In the genomic region with DNA sequence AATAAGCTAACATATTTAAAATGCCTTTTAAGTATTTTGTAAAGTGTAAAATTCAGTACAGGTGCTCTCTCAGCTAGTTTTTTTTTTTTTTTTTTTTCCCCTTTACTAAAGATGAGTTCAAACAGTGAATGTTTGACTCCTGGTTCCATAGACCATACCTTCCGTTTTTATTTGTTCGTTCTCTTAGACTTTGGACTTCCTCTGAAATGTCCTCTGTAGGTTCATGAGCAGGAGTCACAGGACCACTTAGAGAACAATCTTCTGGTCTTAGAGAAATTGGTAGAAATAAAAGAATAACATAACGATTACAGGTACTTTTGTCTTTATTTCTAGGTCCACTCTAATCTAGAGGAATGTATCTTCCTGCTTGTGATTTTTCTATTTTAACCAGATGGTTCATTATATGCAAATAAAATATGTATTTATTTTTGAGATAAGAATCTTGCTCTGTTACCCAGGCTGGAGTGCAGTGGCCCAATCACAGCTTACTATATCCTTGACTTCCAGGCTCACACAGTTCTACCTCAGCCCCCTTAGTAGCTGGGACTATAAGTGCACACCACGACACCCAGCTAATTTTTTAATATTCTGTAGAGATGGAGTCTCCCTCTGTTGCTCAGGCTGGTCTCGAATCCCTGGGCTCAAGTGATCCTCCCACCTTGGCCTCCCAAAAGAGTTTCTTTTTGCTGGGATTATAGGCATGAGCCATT, we compare ENCODE assay signal across 1 cellular context.
TF ChIP-seq lines count a peak whose summit lies in the region.

No MANE protein-coding gene starts in this region.

TF ChIP-seq in HepG2, 621 proteins besides CTCF, POLR2A, EP300 and RAD21 (continues in another document):
- TF ChIP-seq, protein P1, sequence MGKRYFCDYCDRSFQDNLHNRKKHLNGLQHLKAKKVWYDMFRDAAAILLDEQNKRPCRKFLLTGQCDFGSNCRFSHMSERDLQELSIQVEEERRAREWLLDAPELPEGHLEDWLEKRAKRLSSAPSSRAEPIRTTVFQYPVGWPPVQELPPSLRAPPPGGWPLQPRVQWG (CRISPR knock-in tag; IDR thresholded peaks at IDR 0.05; ENCODE audit: borderline replicate concordance, low read depth) = no peak
- TF ChIP-seq TBP (CRISPR knock-in tag; IDR thresholded peaks at IDR 0.05) (no peak), HMG20B (CRISPR knock-in tag; conservative IDR thresholded peaks at IDR 0.05) (no peak), AGO2 (optimal IDR thresholded peaks at IDR 0.05; ENCODE audit: low read depth, low read length) (no peak), ZMYM4 (CRISPR knock-in tag; IDR thresholded peaks at IDR 0.05) (0 out of 2 replicates have a peak, but pooled peaks have one; percentile 37), BRD4 (CRISPR knock-in tag; IDR thresholded peaks at IDR 0.05) (no peak), SNRNP70 (IDR thresholded peaks at IDR 0.05; ENCODE audit: low read depth, low read length) (no peak), TOPORS (CRISPR knock-in tag; IDR thresholded peaks at IDR 0.05) (no peak), NFYC (CRISPR knock-in tag; IDR thresholded peaks at IDR 0.05) (no peak), TGIF2 (CRISPR knock-in tag; IDR thresholded peaks at IDR 0.05) (no peak), HNRNPL (IDR thresholded peaks at IDR 0.05; ENCODE audit: low read depth, low read length) (no peak), PAX8 (CRISPR knock-in tag; IDR thresholded peaks at IDR 0.05; ENCODE audit: borderline replicate concordance) (no peak), ZNF776 (CRISPR knock-in tag; IDR thresholded peaks at IDR 0.05) (no peak), RBM22 (optimal IDR thresholded peaks at IDR 0.05; ENCODE audit: low read length) (no peak), ZNF577 (CRISPR knock-in tag; IDR thresholded peaks at IDR 0.05; ENCODE audit: borderline replicate concordance, low read depth) (no peak), ZNF441 (CRISPR knock-in tag; IDR thresholded peaks at IDR 0.05; ENCODE audit: borderline replicate concordance) (no peak), AHR (CRISPR knock-in tag; IDR thresholded peaks at IDR 0.05) (no peak), SP4 (CRISPR knock-in tag; IDR thresholded peaks at IDR 0.05) (no peak), HMG20A (CRISPR knock-in tag; IDR thresholded peaks at IDR 0.05; ENCODE audit: borderline replicate concordance) (peak; percentile 62), KLF13 (CRISPR knock-in tag; IDR thresholded peaks at IDR 0.05) (no peak), ETV5 (CRISPR knock-in tag; IDR thresholded peaks at IDR 0.05; ENCODE audit: borderline replicate concordance) (peak; percentile 72; the same call in 1 of the 2 replicates), KMT2A (CRISPR knock-in tag; IDR thresholded peaks at IDR 0.05) (no peak), FOXJ3 (CRISPR knock-in tag; IDR thresholded peaks at IDR 0.05; ENCODE audit: borderline replicate concordance) (peak; percentile 26; the same call in 1 of the 2 replicates), MTF2 (CRISPR knock-in tag; IDR thresholded peaks at IDR 0.05; ENCODE audit: borderline replicate concordance) (no peak), ZNF614 (CRISPR knock-in tag; IDR thresholded peaks at IDR 0.05; ENCODE audit: borderline replicate concordance) (0 out of 2 replicates have a peak, but pooled peaks have one; percentile 43), ZNF460 (CRISPR knock-in tag; IDR thresholded peaks at IDR 0.05; ENCODE audit: borderline replicate concordance) (no peak), TAF15 (IDR thresholded peaks at IDR 0.05; ENCODE audit: low read depth, low read length, poor library complexity, severe bottlenecking) (no peak), TBX3 (IDR thresholded peaks at IDR 0.05; ENCODE audit: borderline replicate concordance) (no peak), FOXP1 (IDR thresholded peaks at IDR 0.05) (no peak), FOXP1 (CRISPR knock-in tag; IDR thresholded peaks at IDR 0.05) (0 out of 2 replicates have a peak, but pooled peaks have one; percentile 33), ELF4 (CRISPR knock-in tag; IDR thresholded peaks at IDR 0.05; ENCODE audit: borderline replicate concordance) (no peak), ZNF672 (CRISPR knock-in tag; IDR thresholded peaks at IDR 0.05) (no peak), ZNF530 (CRISPR knock-in tag; IDR thresholded peaks at IDR 0.05; ENCODE audit: low read depth) (no peak), ARID2 (CRISPR knock-in tag; IDR thresholded peaks at IDR 0.05; ENCODE audit: borderline replicate concordance) (no peak)
- TF ChIP-seq, protein P2, sequence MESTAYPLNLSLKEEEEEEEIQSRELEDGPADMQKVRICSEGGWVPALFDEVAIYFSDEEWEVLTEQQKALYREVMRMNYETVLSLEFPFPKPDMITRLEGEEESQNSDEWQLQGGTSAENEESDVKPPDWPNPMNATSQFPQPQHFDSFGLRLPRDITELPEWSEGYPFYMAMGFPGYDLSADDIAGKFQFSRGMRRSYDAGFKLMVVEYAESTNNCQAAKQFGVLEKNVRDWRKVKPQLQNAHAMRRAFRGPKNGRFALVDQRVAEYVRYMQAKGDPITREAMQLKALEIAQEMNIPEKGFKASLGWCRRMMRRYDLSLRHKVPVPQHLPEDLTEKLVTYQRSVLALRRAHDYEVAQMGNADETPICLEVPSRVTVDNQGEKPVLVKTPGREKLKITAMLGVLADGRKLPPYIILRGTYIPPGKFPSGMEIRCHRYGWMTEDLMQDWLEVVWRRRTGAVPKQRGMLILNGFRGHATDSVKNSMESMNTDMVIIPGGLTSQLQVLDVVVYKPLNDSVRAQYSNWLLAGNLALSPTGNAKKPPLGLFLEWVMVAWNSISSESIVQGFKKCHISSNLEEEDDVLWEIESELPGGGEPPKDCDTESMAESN (CRISPR knock-in tag; conservative IDR thresholded peaks at IDR 0.05) = no peak
- TF ChIP-seq, protein P3, sequence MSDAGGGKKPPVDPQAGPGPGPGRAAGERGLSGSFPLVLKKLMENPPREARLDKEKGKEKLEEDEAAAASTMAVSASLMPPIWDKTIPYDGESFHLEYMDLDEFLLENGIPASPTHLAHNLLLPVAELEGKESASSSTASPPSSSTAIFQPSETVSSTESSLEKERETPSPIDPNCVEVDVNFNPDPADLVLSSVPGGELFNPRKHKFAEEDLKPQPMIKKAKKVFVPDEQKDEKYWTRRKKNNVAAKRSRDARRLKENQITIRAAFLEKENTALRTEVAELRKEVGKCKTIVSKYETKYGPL (CRISPR knock-in tag; IDR thresholded peaks at IDR 0.05) = no peak
- TF ChIP-seq, protein P4, sequence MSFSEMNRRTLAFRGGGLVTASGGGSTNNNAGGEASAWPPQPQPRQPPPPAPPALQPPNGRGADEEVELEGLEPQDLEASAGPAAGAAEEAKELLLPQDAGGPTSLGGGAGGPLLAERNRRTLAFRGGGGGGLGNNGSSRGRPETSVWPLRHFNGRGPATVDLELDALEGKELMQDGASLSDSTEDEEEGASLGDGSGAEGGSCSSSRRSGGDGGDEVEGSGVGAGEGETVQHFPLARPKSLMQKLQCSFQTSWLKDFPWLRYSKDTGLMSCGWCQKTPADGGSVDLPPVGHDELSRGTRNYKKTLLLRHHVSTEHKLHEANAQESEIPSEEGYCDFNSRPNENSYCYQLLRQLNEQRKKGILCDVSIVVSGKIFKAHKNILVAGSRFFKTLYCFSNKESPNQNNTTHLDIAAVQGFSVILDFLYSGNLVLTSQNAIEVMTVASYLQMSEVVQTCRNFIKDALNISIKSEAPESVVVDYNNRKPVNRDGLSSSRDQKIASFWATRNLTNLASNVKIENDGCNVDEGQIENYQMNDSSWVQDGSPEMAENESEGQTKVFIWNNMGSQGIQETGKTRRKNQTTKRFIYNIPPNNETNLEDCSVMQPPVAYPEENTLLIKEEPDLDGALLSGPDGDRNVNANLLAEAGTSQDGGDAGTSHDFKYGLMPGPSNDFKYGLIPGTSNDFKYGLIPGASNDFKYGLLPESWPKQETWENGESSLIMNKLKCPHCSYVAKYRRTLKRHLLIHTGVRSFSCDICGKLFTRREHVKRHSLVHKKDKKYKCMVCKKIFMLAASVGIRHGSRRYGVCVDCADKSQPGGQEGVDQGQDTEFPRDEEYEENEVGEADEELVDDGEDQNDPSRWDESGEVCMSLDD (CRISPR knock-in tag; IDR thresholded peaks at IDR 0.05; ENCODE audit: borderline replicate concordance) = no peak
- TF ChIP-seq, protein P5, sequence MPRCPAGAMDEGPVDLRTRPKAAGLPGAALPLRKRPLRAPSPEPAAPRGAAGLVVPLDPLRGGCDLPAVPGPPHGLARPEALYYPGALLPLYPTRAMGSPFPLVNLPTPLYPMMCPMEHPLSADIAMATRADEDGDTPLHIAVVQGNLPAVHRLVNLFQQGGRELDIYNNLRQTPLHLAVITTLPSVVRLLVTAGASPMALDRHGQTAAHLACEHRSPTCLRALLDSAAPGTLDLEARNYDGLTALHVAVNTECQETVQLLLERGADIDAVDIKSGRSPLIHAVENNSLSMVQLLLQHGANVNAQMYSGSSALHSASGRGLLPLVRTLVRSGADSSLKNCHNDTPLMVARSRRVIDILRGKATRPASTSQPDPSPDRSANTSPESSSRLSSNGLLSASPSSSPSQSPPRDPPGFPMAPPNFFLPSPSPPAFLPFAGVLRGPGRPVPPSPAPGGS (CRISPR knock-in tag; IDR thresholded peaks at IDR 0.05) = no peak
- TF ChIP-seq, protein P6, sequence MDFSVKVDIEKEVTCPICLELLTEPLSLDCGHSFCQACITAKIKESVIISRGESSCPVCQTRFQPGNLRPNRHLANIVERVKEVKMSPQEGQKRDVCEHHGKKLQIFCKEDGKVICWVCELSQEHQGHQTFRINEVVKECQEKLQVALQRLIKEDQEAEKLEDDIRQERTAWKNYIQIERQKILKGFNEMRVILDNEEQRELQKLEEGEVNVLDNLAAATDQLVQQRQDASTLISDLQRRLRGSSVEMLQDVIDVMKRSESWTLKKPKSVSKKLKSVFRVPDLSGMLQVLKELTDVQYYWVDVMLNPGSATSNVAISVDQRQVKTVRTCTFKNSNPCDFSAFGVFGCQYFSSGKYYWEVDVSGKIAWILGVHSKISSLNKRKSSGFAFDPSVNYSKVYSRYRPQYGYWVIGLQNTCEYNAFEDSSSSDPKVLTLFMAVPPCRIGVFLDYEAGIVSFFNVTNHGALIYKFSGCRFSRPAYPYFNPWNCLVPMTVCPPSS (IDR thresholded peaks at IDR 0.05) = no peak
- TF ChIP-seq, protein P7, sequence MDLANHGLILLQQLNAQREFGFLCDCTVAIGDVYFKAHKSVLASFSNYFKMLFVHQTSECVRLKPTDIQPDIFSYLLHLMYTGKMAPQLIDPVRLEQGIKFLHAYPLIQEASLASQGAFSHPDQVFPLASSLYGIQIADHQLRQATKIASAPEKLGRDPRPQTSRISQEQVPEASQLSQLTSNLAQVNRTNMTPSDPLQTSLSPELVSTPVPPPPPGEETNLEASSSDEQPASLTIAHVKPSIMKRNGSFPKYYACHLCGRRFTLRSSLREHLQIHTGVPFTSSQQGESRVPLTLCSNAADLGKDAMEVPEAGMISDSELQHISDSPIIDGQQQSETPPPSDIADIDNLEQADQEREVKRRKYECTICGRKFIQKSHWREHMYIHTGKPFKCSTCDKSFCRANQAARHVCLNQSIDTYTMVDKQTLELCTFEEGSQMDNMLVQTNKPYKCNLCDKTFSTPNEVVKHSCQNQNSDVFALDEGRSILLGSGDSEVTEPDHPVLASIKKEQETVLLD (CRISPR knock-in tag; IDR thresholded peaks at IDR 0.05; ENCODE audit: low read depth) = no peak
- TF ChIP-seq, protein P8, sequence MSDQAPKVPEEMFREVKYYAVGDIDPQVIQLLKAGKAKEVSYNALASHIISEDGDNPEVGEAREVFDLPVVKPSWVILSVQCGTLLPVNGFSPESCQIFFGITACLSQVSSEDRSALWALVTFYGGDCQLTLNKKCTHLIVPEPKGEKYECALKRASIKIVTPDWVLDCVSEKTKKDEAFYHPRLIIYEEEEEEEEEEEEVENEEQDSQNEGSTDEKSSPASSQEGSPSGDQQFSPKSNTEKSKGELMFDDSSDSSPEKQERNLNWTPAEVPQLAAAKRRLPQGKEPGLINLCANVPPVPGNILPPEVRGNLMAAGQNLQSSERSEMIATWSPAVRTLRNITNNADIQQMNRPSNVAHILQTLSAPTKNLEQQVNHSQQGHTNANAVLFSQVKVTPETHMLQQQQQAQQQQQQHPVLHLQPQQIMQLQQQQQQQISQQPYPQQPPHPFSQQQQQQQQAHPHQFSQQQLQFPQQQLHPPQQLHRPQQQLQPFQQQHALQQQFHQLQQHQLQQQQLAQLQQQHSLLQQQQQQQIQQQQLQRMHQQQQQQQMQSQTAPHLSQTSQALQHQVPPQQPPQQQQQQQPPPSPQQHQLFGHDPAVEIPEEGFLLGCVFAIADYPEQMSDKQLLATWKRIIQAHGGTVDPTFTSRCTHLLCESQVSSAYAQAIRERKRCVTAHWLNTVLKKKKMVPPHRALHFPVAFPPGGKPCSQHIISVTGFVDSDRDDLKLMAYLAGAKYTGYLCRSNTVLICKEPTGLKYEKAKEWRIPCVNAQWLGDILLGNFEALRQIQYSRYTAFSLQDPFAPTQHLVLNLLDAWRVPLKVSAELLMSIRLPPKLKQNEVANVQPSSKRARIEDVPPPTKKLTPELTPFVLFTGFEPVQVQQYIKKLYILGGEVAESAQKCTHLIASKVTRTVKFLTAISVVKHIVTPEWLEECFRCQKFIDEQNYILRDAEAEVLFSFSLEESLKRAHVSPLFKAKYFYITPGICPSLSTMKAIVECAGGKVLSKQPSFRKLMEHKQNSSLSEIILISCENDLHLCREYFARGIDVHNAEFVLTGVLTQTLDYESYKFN (CRISPR knock-in tag; conservative IDR thresholded peaks at IDR 0.05) = peak; percentile 97
- TF ChIP-seq, protein P9, sequence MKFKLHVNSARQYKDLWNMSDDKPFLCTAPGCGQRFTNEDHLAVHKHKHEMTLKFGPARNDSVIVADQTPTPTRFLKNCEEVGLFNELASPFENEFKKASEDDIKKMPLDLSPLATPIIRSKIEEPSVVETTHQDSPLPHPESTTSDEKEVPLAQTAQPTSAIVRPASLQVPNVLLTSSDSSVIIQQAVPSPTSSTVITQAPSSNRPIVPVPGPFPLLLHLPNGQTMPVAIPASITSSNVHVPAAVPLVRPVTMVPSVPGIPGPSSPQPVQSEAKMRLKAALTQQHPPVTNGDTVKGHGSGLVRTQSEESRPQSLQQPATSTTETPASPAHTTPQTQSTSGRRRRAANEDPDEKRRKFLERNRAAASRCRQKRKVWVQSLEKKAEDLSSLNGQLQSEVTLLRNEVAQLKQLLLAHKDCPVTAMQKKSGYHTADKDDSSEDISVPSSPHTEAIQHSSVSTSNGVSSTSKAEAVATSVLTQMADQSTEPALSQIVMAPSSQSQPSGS (CRISPR knock-in tag; IDR thresholded peaks at IDR 0.05) = 0 out of 2 replicates have a peak, but pooled peaks have one; percentile 17
- TF ChIP-seq, protein P10, sequence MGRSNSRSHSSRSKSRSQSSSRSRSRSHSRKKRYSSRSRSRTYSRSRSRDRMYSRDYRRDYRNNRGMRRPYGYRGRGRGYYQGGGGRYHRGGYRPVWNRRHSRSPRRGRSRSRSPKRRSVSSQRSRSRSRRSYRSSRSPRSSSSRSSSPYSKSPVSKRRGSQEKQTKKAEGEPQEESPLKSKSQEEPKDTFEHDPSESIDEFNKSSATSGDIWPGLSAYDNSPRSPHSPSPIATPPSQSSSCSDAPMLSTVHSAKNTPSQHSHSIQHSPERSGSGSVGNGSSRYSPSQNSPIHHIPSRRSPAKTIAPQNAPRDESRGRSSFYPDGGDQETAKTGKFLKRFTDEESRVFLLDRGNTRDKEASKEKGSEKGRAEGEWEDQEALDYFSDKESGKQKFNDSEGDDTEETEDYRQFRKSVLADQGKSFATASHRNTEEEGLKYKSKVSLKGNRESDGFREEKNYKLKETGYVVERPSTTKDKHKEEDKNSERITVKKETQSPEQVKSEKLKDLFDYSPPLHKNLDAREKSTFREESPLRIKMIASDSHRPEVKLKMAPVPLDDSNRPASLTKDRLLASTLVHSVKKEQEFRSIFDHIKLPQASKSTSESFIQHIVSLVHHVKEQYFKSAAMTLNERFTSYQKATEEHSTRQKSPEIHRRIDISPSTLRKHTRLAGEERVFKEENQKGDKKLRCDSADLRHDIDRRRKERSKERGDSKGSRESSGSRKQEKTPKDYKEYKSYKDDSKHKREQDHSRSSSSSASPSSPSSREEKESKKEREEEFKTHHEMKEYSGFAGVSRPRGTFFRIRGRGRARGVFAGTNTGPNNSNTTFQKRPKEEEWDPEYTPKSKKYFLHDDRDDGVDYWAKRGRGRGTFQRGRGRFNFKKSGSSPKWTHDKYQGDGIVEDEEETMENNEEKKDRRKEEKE (IDR thresholded peaks at IDR 0.05) = no peak
